Comparison of ENCODE assay signal across 25 cellular contexts in genomic region chr6:104591573-104592334, GRCh38.
DNase-seq lines count a peak whose midpoint lies in the region; ATAC-seq and TF ChIP-seq lines count a peak whose summit lies in the region.
"Had no signal": no experiment of that assay in that cellular context is flagged by ENCODE, and none has a peak within 500 bp of the region (broad histone marks: within the 10 kb centered on the region; RNA-seq: fewer than 3 reads in every experiment).

No MANE protein-coding gene starts in this region.

- TF ChIP-seq CTCF in cardiac fibroblast (IDR thresholded peaks at IDR 0.05; ENCODE audit: low read depth, low read length) (no peak), heart right ventricle (IDR thresholded peaks at IDR 0.05) (no peak)

- DNase-seq in HT1080 (ENCODE audit: low read depth): peak; percentile 22
- peak; percentile 62 to 75 for DNase-seq in cardiac fibroblast (ENCODE audit: low read depth in 2 of 2)
- peak; percentile 81 for DNase-seq in iris pigment epithelial cell (ENCODE audit: low read depth)
- peak; percentile 33 for DNase-seq in skeletal muscle cell (ENCODE audit: low read depth)
- no peak for DNase-seq in SHP77 treated with DMSO at 0.1 percent for 48 hours (lab: John Stamatoyannopoulos, UW)
- no peak for DNase-seq in heart right ventricle
- DNase-seq: activated CD4-positive, alpha-beta T cell treated with anti-CD3 and anti-CD28 coated beads, Interleukin-2, amount 50 U/mL, for 4 hours; Calu3; DMS79 treated with DMSO at 0.1 percent for 48 hours; dorsolateral prefrontal cortex; foreskin fibroblast; HFFc6; left cardiac atrium; NCI-H1694; NCI-H2171; NCI-H510A treated with DMSO at 0.1 percent for 48 hours; NK-92 treated with Interleukin-12 subunit alpha and Interleukin-12 subunit beta, amount 100 ng/mL, for 24 hours; SIG-M5; stimulated activated naive CD4-positive, alpha-beta T cell treated with Interleukin-2 at 50 U/mL for 16 hours had no signal

- no peak for ATAC-seq in HG03521 (IDR thresholded peaks at IDR 0.05; ENCODE audit: unreplicated experiment)
- ATAC-seq in heart right ventricle: no peak
- no peak for ATAC-seq in GM19395 (IDR thresholded peaks at IDR 0.05; ENCODE audit: unreplicated experiment)
- ATAC-seq: activated naive CD4-positive, alpha-beta T cell treated with anti-CD3 and anti-CD28 coated beads, Interleukin-2, amount 50 U/mL, for 72 hours; left cardiac atrium; sciatic nerve had no signal

- H3K4me3 ChIP-seq in cardiac fibroblast (replicated peaks in 1 of 2; ENCODE audit: low read depth in 2 of 2, low read length in 2 of 2): no peak overlapping the region
- no peak overlapping the region for H3K4me3 ChIP-seq in skeletal muscle cell (ENCODE audit: low read depth, low read length)
- no peak overlapping the region for H3K4me3 ChIP-seq in heart right ventricle
- H3K4me3 ChIP-seq: dorsolateral prefrontal cortex, vagina had no signal

- H3K27me3 ChIP-seq in heart right ventricle: peaks cover 0 to 4% (median 0%) of the 10 kb centered on the region in 7 donors
- H3K27me3 ChIP-seq: dorsolateral prefrontal cortex, vagina had no signal

- H3K27ac ChIP-seq in heart right ventricle: no peak overlapping the region
- H3K27ac ChIP-seq: dorsolateral prefrontal cortex, HL-60, vagina had no signal

- H3K36me3 ChIP-seq in heart right ventricle: no peaks in the 10 kb centered on the region
- H3K36me3 ChIP-seq: vagina had no signal

- H3K9me3 ChIP-seq in heart right ventricle: no peaks in the 10 kb centered on the region
- H3K9me3 ChIP-seq: vagina had no signal

- H3K4me1 ChIP-seq in heart right ventricle: peaks cover 0 to 3% (median 0%) of the 10 kb centered on the region in 9 donors
- H3K4me1 ChIP-seq: vagina had no signal

- intact Hi-C loops in heart right ventricle (cut with DNase I): no loop called here

- 66 to 79% methylated on average over 2 of the region's 2 CpGs for WGBS in heart right ventricle, 2 donors

Comparison
In these comparisons a context has a peak if more than half of its experiments do, and no peak if none do; other contexts are left out.
1. DNase-seq: peak in HT1080 (single experiment), cardiac fibroblast (2 of 2), iris pigment epithelial cell (single experiment) and skeletal muscle cell (single experiment); none in SHP77 treated with DMSO at 0.1 percent for 48 hours (single experiment) and heart right ventricle (0 of 2).